27 cellular contexts compared by ENCODE assay signal in genomic region chr6:116298968-116299367, GRCh38. TPM values are rescaled to one million over a fixed set of nuclear protein-coding genes. Genes with fewer than 3 reads are reported as not detected.
DNase-seq lines count a peak whose midpoint lies in the region; ATAC-seq and TF ChIP-seq lines count a peak whose summit lies in the region.
"Had no signal": no experiment of that assay in that cellular context is flagged by ENCODE, and none has a peak within 500 bp of the region (broad histone marks: within the 10 kb centered on the region; RNA-seq: fewer than 3 reads in every experiment).

No MANE protein-coding gene starts in this region.

- H3K27me3 Mint-ChIP-seq in activated T-cell treated with anti-CD3 and anti-CD28 coated beads, Interleukin-2, amount 50 U/mL, for 72 hours (ENCODE audit: low read depth), result no peaks in the 10 kb centered on the region
- H3K27me3 Mint-ChIP-seq: activated CD4-positive, alpha-beta memory T cell treated with anti-CD3 and anti-CD28 coated beads for 36 hours; activated naive CD8-positive, alpha-beta T cell treated with anti-CD3 and anti-CD28 coated beads, Interleukin-2, amount 10 ng/mL, durations not matched to agents 7 days and 5 days; CD4-positive, alpha-beta T cell; effector memory CD8-positive, alpha-beta T cell; naive thymus-derived CD8-positive, alpha-beta T cell; stimulated activated naive CD8-positive, alpha-beta T cell treated with anti-CD3 and anti-CD28 coated beads, Interleukin-15, amount 100 ng/mL, for 72 hours had no signal

- H3K36me3 Mint-ChIP-seq in activated T-cell treated with anti-CD3 and anti-CD28 coated beads, Interleukin-2, amount 50 U/mL, for 72 hours (ENCODE audit: insufficient read depth in 2 of 2), result peaks cover 0 to 3% of the 10 kb centered on the region in 2 donors
- H3K36me3 Mint-ChIP-seq: activated naive CD8-positive, alpha-beta T cell treated with anti-CD3 and anti-CD28 coated beads, Interleukin-2, amount 10 ng/mL, durations not matched to agents 7 days and 5 days had no signal

- TF ChIP-seq CTCF in right atrium auricular region (IDR thresholded peaks at IDR 0.05), result no peak

- H3K27ac ChIP-seq in right atrium auricular region, result no peak overlapping the region
- H3K27ac ChIP-seq: Peyer's patch, psoas muscle, SJCRH30, vagina had no signal

- H3K36me3 ChIP-seq in right atrium auricular region, result no peaks in the 10 kb centered on the region
- H3K36me3 ChIP-seq: Peyer's patch, SJCRH30 had no signal

- peaks cover 0 to 12% of the 10 kb centered on the region in 2 donors for H3K9me3 ChIP-seq in right atrium auricular region
- H3K9me3 ChIP-seq: Peyer's patch, vagina had no signal

- ATAC-seq in GM18870 (IDR thresholded peaks at IDR 0.05; ENCODE audit: unreplicated experiment) (peak; percentile 74), GM21825 (IDR thresholded peaks at IDR 0.05; ENCODE audit: unreplicated experiment) (peak; percentile 50), HG03460 (IDR thresholded peaks at IDR 0.05; ENCODE audit: unreplicated experiment) (peak; percentile 81), HG03196 (IDR thresholded peaks at IDR 0.05; ENCODE audit: unreplicated experiment) (no peak), left ventricle myocardium superior (no peak)
- no peak for ATAC-seq in activated T-cell treated with anti-CD3 and anti-CD28 coated beads, Interleukin-2, amount 50 U/mL, for 72 hours (replicated peaks in 1 of 2)
- ATAC-seq: effector memory CD8-positive, alpha-beta T cell; naive thymus-derived CD8-positive, alpha-beta T cell; psoas muscle; stimulated activated naive CD8-positive, alpha-beta T cell treated with anti-CD3 and anti-CD28 coated beads, Interleukin-15, amount 100 ng/mL, for 72 hours had no signal

- intact Hi-C loops in left ventricle myocardium superior (cut with micrococcal nuclease), result loop anchor here (10.0 kb wide), 1 partner anchor 146 kb away; no protein-coding TSS in a partner anchor

- H3K4me3 ChIP-seq in right atrium auricular region, result no peak overlapping the region
- H3K4me3 ChIP-seq: Peyer's patch, psoas muscle, SJCRH30, vagina had no signal

- H3K4me1 Mint-ChIP-seq in activated T-cell treated with anti-CD3 and anti-CD28 coated beads, Interleukin-2, amount 50 U/mL, for 72 hours (ENCODE audit: low read depth), result no peaks in the 10 kb centered on the region
- H3K4me1 Mint-ChIP-seq: activated naive CD8-positive, alpha-beta T cell treated with anti-CD3 and anti-CD28 coated beads, Interleukin-2, amount 10 ng/mL, durations not matched to agents 7 days and 5 days; stimulated activated naive CD8-positive, alpha-beta T cell treated with anti-CD3 and anti-CD28 coated beads, Interleukin-15, amount 100 ng/mL, for 72 hours had no signal

- H3K4me1 ChIP-seq in right atrium auricular region, result peaks cover 0 to 5% of the 10 kb centered on the region in 2 donors
- H3K4me1 ChIP-seq: Peyer's patch, psoas muscle, SJCRH30, vagina had no signal

- no peak overlapping the region for H3K4me3 Mint-ChIP-seq in activated T-cell treated with anti-CD3 and anti-CD28 coated beads, Interleukin-2, amount 50 U/mL, for 72 hours
- H3K4me3 Mint-ChIP-seq: activated CD4-positive, alpha-beta memory T cell treated with anti-CD3 and anti-CD28 coated beads for 36 hours; activated naive CD8-positive, alpha-beta T cell treated with anti-CD3 and anti-CD28 coated beads, Interleukin-2, amount 10 ng/mL, durations not matched to agents 7 days and 5 days; CD4-positive, alpha-beta T cell; effector memory CD8-positive, alpha-beta T cell; naive thymus-derived CD8-positive, alpha-beta T cell; stimulated activated naive CD8-positive, alpha-beta T cell treated with anti-CD3 and anti-CD28 coated beads, Interleukin-15, amount 100 ng/mL, for 72 hours had no signal

- no peak overlapping the region for H3K27ac Mint-ChIP-seq in activated T-cell treated with anti-CD3 and anti-CD28 coated beads, Interleukin-2, amount 50 U/mL, for 72 hours
- H3K27ac Mint-ChIP-seq: activated CD4-positive, alpha-beta memory T cell treated with anti-CD3 and anti-CD28 coated beads for 36 hours; activated naive CD8-positive, alpha-beta T cell treated with anti-CD3 and anti-CD28 coated beads, Interleukin-2, amount 10 ng/mL, durations not matched to agents 7 days and 5 days; CD4-positive, alpha-beta T cell; effector memory CD8-positive, alpha-beta T cell; naive thymus-derived CD8-positive, alpha-beta T cell; stimulated activated naive CD8-positive, alpha-beta T cell treated with anti-CD3 and anti-CD28 coated beads, Interleukin-15, amount 100 ng/mL, for 72 hours had no signal

- peaks cover 3 to 7% of the 10 kb centered on the region in 2 donors for H3K9me3 Mint-ChIP-seq in activated T-cell treated with anti-CD3 and anti-CD28 coated beads, Interleukin-2, amount 50 U/mL, for 72 hours
- H3K9me3 Mint-ChIP-seq: effector memory CD8-positive, alpha-beta T cell had no signal

- DNase-seq in AML-193 (lab: John Stamatoyannopoulos, UW) (peak; percentile 47), right atrium auricular region (ENCODE audit: low spot score) (no peak), left ventricle myocardium superior (no peak)
- DNase-seq in activated T-cell treated with anti-CD3 and anti-CD28 coated beads, Interleukin-2, amount 50 U/mL, for 72 hours, result no peak
- DNase-seq: activated CD4-positive, alpha-beta memory T cell treated with anti-CD3 and anti-CD28 coated beads for 36 hours; activated CD4-positive, CD25-positive, alpha-beta regulatory T cell treated with anti-CD3 and anti-CD28 coated beads, Interleukin-2, amount 50 U/mL, for 72 hours; activated naive CD8-positive, alpha-beta T cell treated with anti-CD3 and anti-CD28 coated beads, Interleukin-2, amount 10 ng/mL, durations not matched to agents 7 days and 5 days; caudate nucleus; CD4-positive, alpha-beta T cell; cortex of kidney; effector memory CD8-positive, alpha-beta T cell; EL; islet precursor cell; naive thymus-derived CD8-positive, alpha-beta T cell; NCI-H2029; NCI-H526; nucleus accumbens; Peyer's patch; psoas muscle; SJCRH30; stimulated activated naive CD8-positive, alpha-beta T cell treated with anti-CD3 and anti-CD28 coated beads, Interleukin-15, amount 100 ng/mL, for 72 hours; T-helper 1 cell had no signal

- H3K27me3 ChIP-seq in right atrium auricular region, result no peaks in the 10 kb centered on the region
- H3K27me3 ChIP-seq: Peyer's patch, SJCRH30, vagina had no signal

RNA-seq across cellular contexts. Expression of gene TSPYL1, which starts 19.2 kb away (rescaled TPM):
- total RNA-seq in right atrium auricular region (10 to 100 TPM; 79.3 to 87.5 TPM), left ventricle myocardium superior (96.8 TPM)
- total RNA-seq in activated T-cell treated with anti-CD3 and anti-CD28 coated beads, Interleukin-2, amount 50 U/mL, for 72 hours, result 10 to 100 TPM; 43.2 to 55.0 TPM

RNA-seq across cellular contexts. Expression of gene TSPYL4, which starts 45.1 kb away (rescaled TPM):
- total RNA-seq in right atrium auricular region (10 to 100 TPM; 29.2 to 34.5 TPM), left ventricle myocardium superior (29.4 TPM)
- total RNA-seq in activated T-cell treated with anti-CD3 and anti-CD28 coated beads, Interleukin-2, amount 50 U/mL, for 72 hours, result 10 to 100 TPM; 12.5 to 12.6 TPM

Comparison
In these comparisons a context has a peak if more than half of its experiments do, and no peak if none do; other contexts are left out.
1. DNase-seq: peak in AML-193 (2 of 2); none in right atrium auricular region (single experiment), left ventricle myocardium superior (single experiment) and activated T-cell treated with anti-CD3 and anti-CD28 coated beads, Interleukin-2, amount 50 U/mL, for 72 hours (0 of 2).
2. ATAC-seq: peak in GM18870 (single experiment), GM21825 (single experiment) and HG03460 (single experiment); none in HG03196 (single experiment), left ventricle myocardium superior (single experiment) and activated T-cell treated with anti-CD3 and anti-CD28 coated beads, Interleukin-2, amount 50 U/mL, for 72 hours (0 of 2).